In the genomic region with DNA sequence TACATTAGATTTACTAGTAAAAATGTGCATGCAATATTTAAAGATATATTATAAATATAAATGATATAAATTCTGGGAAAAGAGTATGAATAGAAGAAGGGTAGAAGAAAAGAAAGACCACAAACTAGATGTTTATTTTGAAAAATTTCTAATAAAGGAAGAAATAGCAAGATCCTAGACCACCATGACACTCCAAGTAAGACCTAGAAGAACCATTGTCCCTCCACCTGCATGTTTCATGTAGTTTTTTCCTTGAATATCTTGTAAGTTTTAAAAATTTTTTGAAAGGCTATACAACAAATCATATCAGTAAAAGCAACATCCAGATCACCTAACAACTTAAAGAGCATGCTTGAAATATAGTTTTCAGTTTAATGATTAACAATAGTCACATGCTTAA, we compare ENCODE assay signal across 24 cellular contexts.
"Had no signal": no experiment of that assay in that cellular context is flagged by ENCODE, and none has a peak within 500 bp of the region (broad histone marks: within the 10 kb centered on the region; RNA-seq: fewer than 3 reads in every experiment).

No MANE protein-coding gene starts in this region.

- H3K27me3 ChIP-seq: gastrocnemius medialis, ovary, thyroid gland had no signal

- H3K27me3 Mint-ChIP-seq: activated B cell treated with CpG ODN at 0.5 μM for 24 hours; activated naive CD8-positive, alpha-beta T cell treated with anti-CD3 and anti-CD28 coated beads for 36 hours; dendritic cell treated with granulocyte-macrophage colony-stimulating factor and Interleukin-4, amounts not matched to agents 40 ng/mL and 50 ng/mL, for 4 days; stimulated activated naive CD8-positive, alpha-beta T cell treated with anti-CD3 and anti-CD28 coated beads, Interleukin-15, Interleukin-2, amounts not matched to agents 100 ng/mL and 50 ng/mL, for 24 hours had no signal

- H3K27ac Mint-ChIP-seq: activated B cell treated with CpG ODN at 0.5 μM for 24 hours; activated CD4-positive, alpha-beta memory T cell treated with anti-CD3 and anti-CD28 coated beads for 36 hours; activated naive CD8-positive, alpha-beta T cell treated with anti-CD3 and anti-CD28 coated beads for 36 hours; dendritic cell treated with granulocyte-macrophage colony-stimulating factor and Interleukin-4, amounts not matched to agents 40 ng/mL and 50 ng/mL, for 4 days; natural killer cell treated with Interleukin-12 subunit alpha and Interleukin-12 subunit beta and Interleukin-15 and Interleukin-18, amount 100 ng/mL, for 72 hours; stimulated activated naive CD8-positive, alpha-beta T cell treated with anti-CD3 and anti-CD28 coated beads, Interleukin-15, Interleukin-2, amounts not matched to agents 100 ng/mL and 50 ng/mL, for 24 hours had no signal

- H3K36me3 ChIP-seq: gastrocnemius medialis, ovary, prostate gland, thyroid gland had no signal

- ATAC-seq: esophagus mucosa; gastrocnemius medialis; left ventricle myocardium superior; natural killer cell treated with Interleukin-12 subunit alpha and Interleukin-12 subunit beta and Interleukin-15 and Interleukin-18, amount 100 ng/mL, for 72 hours had no signal

- H3K4me3 Mint-ChIP-seq: activated B cell treated with CpG ODN at 0.5 μM for 24 hours; activated CD4-positive, alpha-beta memory T cell treated with anti-CD3 and anti-CD28 coated beads for 36 hours; activated naive CD8-positive, alpha-beta T cell treated with anti-CD3 and anti-CD28 coated beads for 36 hours; dendritic cell treated with granulocyte-macrophage colony-stimulating factor and Interleukin-4, amounts not matched to agents 40 ng/mL and 50 ng/mL, for 4 days; natural killer cell treated with Interleukin-12 subunit alpha and Interleukin-12 subunit beta and Interleukin-15 and Interleukin-18, amount 100 ng/mL, for 72 hours; stimulated activated naive CD8-positive, alpha-beta T cell treated with anti-CD3 and anti-CD28 coated beads, Interleukin-15, Interleukin-2, amounts not matched to agents 100 ng/mL and 50 ng/mL, for 24 hours had no signal

- H3K9me3 Mint-ChIP-seq: natural killer cell treated with Interleukin-12 subunit alpha and Interleukin-12 subunit beta and Interleukin-15 and Interleukin-18, amount 100 ng/mL, for 72 hours had no signal

- H3K4me1 ChIP-seq: prostate gland, thyroid gland had no signal

- H3K4me1 Mint-ChIP-seq: activated B cell treated with CpG ODN at 0.5 μM for 24 hours; activated naive CD8-positive, alpha-beta T cell treated with anti-CD3 and anti-CD28 coated beads for 36 hours had no signal

- H3K4me3 ChIP-seq: gastrocnemius medialis, ovary, prostate gland, thyroid gland had no signal

- H3K9me3 ChIP-seq: gastrocnemius medialis, ovary, prostate gland, thyroid gland had no signal

- DNase-seq: activated B cell treated with CpG ODN at 0.5 μM for 24 hours; activated CD4-positive, alpha-beta memory T cell treated with anti-CD3 and anti-CD28 coated beads for 36 hours; activated CD4-positive, alpha-beta T cell treated with anti-CD3 and anti-CD28 coated beads for 48 hours; activated naive CD4-positive, alpha-beta T cell treated with Interleukin-2 at 50 U/mL for 16 hours; activated naive CD8-positive, alpha-beta T cell treated with anti-CD3 and anti-CD28 coated beads for 36 hours; activated T-cell treated with anti-CD3 and anti-CD28 coated beads, Interleukin-2, amount 50 U/mL, for 48 hours; effector CD4-positive, alpha-beta T cell; gastrocnemius medialis; head of caudate nucleus; hypothalamus; left ventricle myocardium superior; midbrain; ovary; stimulated activated CD4-positive, alpha-beta T cell treated with anti-CD3 and anti-CD28 coated beads, Interleukin-12 subunit alpha, Interleukin-12 subunit beta, amount 100 ng/mL, for 4 hours; stimulated activated CD4-positive, alpha-beta T cell treated with anti-CD3 and anti-CD28 coated beads, Interleukin-4, amount 100 ng/mL, for 4 hours; substantia nigra; T-helper 1 cell; T-helper 9 cell; thyroid gland had no signal

- H3K27ac ChIP-seq: gastrocnemius medialis, ovary, prostate gland, thyroid gland had no signal
